ENCODE assay signal across 23 cellular contexts in the genomic region with DNA sequence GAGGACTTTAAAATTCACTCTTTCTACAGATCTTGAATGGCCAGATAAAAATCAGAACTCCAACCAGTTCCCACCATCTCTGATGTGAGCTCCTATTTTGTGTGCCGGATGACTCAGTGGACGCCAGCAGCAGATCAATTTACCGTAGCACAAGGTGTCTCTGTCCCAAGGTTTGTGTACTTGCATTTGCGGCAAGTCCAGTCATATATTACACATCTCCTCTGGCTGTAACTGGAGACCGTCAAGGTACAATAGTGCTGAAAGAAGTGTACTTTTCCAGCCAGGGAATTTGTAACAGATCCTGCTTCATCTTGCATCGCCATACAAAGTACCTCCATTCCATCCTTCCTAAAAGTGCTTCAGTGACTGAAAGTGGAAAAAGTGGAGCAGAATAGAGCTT.
DNase-seq lines count a peak whose midpoint lies in the region; ATAC-seq and TF ChIP-seq lines count a peak whose summit lies in the region.
"Had no signal": no experiment of that assay in that cellular context is flagged by ENCODE, and none has a peak within 500 bp of the region (broad histone marks: within the 10 kb centered on the region; RNA-seq: fewer than 3 reads in every experiment).

No MANE protein-coding gene starts in this region.

- DNase-seq in HPDE6-E6E7 (ENCODE audit: extremely low spot score) (peak; percentile 59), Panc1 (ENCODE audit: low read depth, low spot score) (no peak), fibroblast of villous mesenchyme (ENCODE audit: low read depth) (peak; percentile 7), psoas muscle (no peak)
- no peak for DNase-seq in stimulated activated CD4-positive, alpha-beta T cell treated with anti-CD3 and anti-CD28 coated beads, Interleukin-4, amount 100 ng/mL, for 24 hours
- DNase-seq: activated CD4-positive, alpha-beta T cell treated with anti-CD3 and anti-CD28 coated beads for 36 hours; activated effector memory CD4-positive, alpha-beta T cell treated with anti-CD3 and anti-CD28 coated beads, Interleukin-2, amount 50 U/mL, for 16 hours; EL; esophagus squamous epithelium; H7; kidney glomerular epithelial cell; NCI-H1436 treated with DMSO at 0.1 percent for 48 hours; NCI-H2171; NCI-H526; spleen; stimulated activated CD4-positive, alpha-beta T cell treated with anti-CD3 and anti-CD28 coated beads, Interleukin-4, amount 100 ng/mL, for 1 hour; stimulated activated naive CD8-positive, alpha-beta T cell treated with anti-CD3 and anti-CD28 coated beads, Interleukin-15, Interleukin-2, amounts not matched to agents 100 U/mL and 50 U/mL, for 24 hours; thyroid gland had no signal

- H3K36me3 ChIP-seq in Panc1 (ENCODE audit: control insufficient read depth, insufficient read depth, low read length) (no peaks in the 10 kb centered on the region), psoas muscle (ENCODE audit: insufficient read depth in 1 of 2, low read depth in 1 of 2) (no peaks in the 10 kb centered on the region)
- H3K36me3 ChIP-seq: esophagus squamous epithelium, spleen, thyroid gland had no signal

- H3K9me3 ChIP-seq in Panc1 (ENCODE audit: control insufficient read depth, insufficient read depth, low read depth, low read length) (no peaks in the 10 kb centered on the region), psoas muscle (no peaks in the 10 kb centered on the region)
- H3K9me3 ChIP-seq: esophagus squamous epithelium, thyroid gland had no signal

- in situ Hi-C loops in Panc1 (cut with HindIII; ENCODE audit: low pct_unique_long_range_greater_than_20kb, low sequenced_read_pairs) = no loop called here

- POLR2A ChIA-PET in Panc1 (lab: Charles Lee) = no interaction called here

- H3K27ac ChIP-seq in Panc1 (ENCODE audit: low read length) (no peak overlapping the region), psoas muscle (no peak overlapping the region)
- H3K27ac ChIP-seq: coronary artery, esophagus squamous epithelium, spleen, thyroid gland had no signal

- no peaks in the 10 kb centered on the region for H3K27me3 ChIP-seq in Panc1 (ENCODE audit: control insufficient read depth, insufficient read depth, low read length)
- peaks cover 0 to 16% (median 0%) of the 10 kb centered on the region in 3 donors for H3K27me3 ChIP-seq in psoas muscle (ENCODE audit: insufficient read depth in 3 of 3, low read length in 2 of 3)
- H3K27me3 ChIP-seq: esophagus squamous epithelium, spleen, thyroid gland had no signal

- TF ChIP-seq CTCF in Panc1 (IDR thresholded peaks at IDR 0.05) (no peak), fibroblast of villous mesenchyme (IDR thresholded peaks at IDR 0.05; ENCODE audit: insufficient read depth, low read depth, low read length) (no peak), psoas muscle (IDR thresholded peaks at IDR 0.05) (no peak)

- intact Hi-C loops in Panc1 (cut with micrococcal nuclease; ENCODE audit: unreplicated experiment) = no loop called here
- intact Hi-C loops in psoas muscle (cut with DNase I) = no loop called here

- 56 to 66% (median 63%) methylated on average over 6 of the region's 6 CpGs for WGBS in psoas muscle, 3 donors

- CTCF ChIA-PET in Panc1 (lab: Charles Lee) = no interaction called here

- no peaks in the 10 kb centered on the region for H3K4me1 ChIP-seq in Panc1 (ENCODE audit: control insufficient read depth, insufficient read depth, low read length)
- no peaks in the 10 kb centered on the region for H3K4me1 ChIP-seq in psoas muscle
- H3K4me1 ChIP-seq: esophagus squamous epithelium had no signal

- peak; percentile 48; the same call in 1 of the 2 replicates for ATAC-seq in Panc1
- peak; percentile 25 to 92 (median 72) for ATAC-seq in psoas muscle
- ATAC-seq in HG03378 (IDR thresholded peaks at IDR 0.05; ENCODE audit: unreplicated experiment) = no peak
- no peak for ATAC-seq in GM21381 (IDR thresholded peaks at IDR 0.05; ENCODE audit: unreplicated experiment)
- ATAC-seq: activated CD4-positive, alpha-beta T cell treated with anti-CD3 and anti-CD28 coated beads for 36 hours; K562; SK-N-SH treated with all-trans-retinoic acid at 6 μM for 48 hours; stimulated activated naive CD8-positive, alpha-beta T cell treated with anti-CD3 and anti-CD28 coated beads, Interleukin-15, Interleukin-2, amounts not matched to agents 100 U/mL and 50 U/mL, for 24 hours had no signal

- H3K4me3 ChIP-seq in Panc1 (ENCODE audit: low read depth in 2 of 2, low read length in 2 of 2) (no peak overlapping the region), fibroblast of villous mesenchyme (ENCODE audit: low read depth, low read length) (no peak overlapping the region), psoas muscle (no peak overlapping the region)
- H3K4me3 ChIP-seq: coronary artery, esophagus squamous epithelium, K562, spleen, thyroid gland had no signal

- no TSS peak for BruUV-seq in Panc1 (replicated peaks; lab: Mats Ljungman, UMichigan)

Comparison
In these comparisons a context has a peak if more than half of its experiments do, and no peak if none do; other contexts are left out.
1. DNase-seq: peak in HPDE6-E6E7 (single experiment) and fibroblast of villous mesenchyme (single experiment); none in Panc1 (single experiment), psoas muscle (0 of 2) and stimulated activated CD4-positive, alpha-beta T cell treated with anti-CD3 and anti-CD28 coated beads, Interleukin-4, amount 100 ng/mL, for 24 hours (single experiment).
2. ATAC-seq: peak in Panc1 (single experiment) and psoas muscle (4 of 4); none in HG03378 (single experiment) and GM21381 (single experiment).